ENCODE assay signal across 8 cellular contexts in genomic region chr10:86585037-86585725, GRCh38.
DNase-seq lines count a peak whose midpoint lies in the region; ATAC-seq, FAIRE-seq and TF ChIP-seq lines count a peak whose summit lies in the region.

No MANE protein-coding gene starts in this region.

- H2BK5ac ChIP-seq in H9 (ENCODE audit: insufficient read length, low read length): no peak overlapping the region

- H2BK120ac ChIP-seq in H9 (ENCODE audit: low read depth, low read length, poor library complexity, severe bottlenecking): no peak overlapping the region

- peak; percentile 90 for TF ChIP-seq RAD21 in SK-N-SH (IDR thresholded peaks at IDR 0.05; ENCODE audit: low read length)

- H2BK12ac ChIP-seq in H9 (ENCODE audit: insufficient read length, low read depth, low read length): no peak overlapping the region

- TF ChIP-seq CTCF in GM12864 (IDR thresholded peaks at IDR 0.05; ENCODE audit: low read depth, low read length, missing control alignments): peak; percentile 94
- TF ChIP-seq CTCF in H9 (conservative IDR thresholded peaks at IDR 0.05): peak; percentile 99
- TF ChIP-seq CTCF in SK-N-SH (IDR thresholded peaks at IDR 0.05): peak; percentile 98
- TF ChIP-seq CTCF in psoas muscle (IDR thresholded peaks at IDR 0.05): peak; percentile 96

- H4K8ac ChIP-seq in H9 (replicated peaks; ENCODE audit: insufficient read length, low read depth, low read length): no peak overlapping the region

- H3K79me1 ChIP-seq in H9 (ENCODE audit: insufficient read depth, low read depth, low read length, poor library complexity, severe bottlenecking): no peaks in the 10 kb centered on the region

- WGBS in H9 (ENCODE audit: extremely low coverage, insufficient read length, low lambda C conversion rate): no CpG with 5 or more reads among the region's 10 CpGs
- 38% methylated on average over 9 of the region's 10 CpGs for WGBS in SK-N-SH (ENCODE audit: low lambda C conversion rate)
- 23 to 24% (median 23%) methylated on average over 10 of the region's 10 CpGs for WGBS in psoas muscle, 3 donors

- H3K4me1 Mint-ChIP-seq in H9: peaks cover 2 to 5% of the 10 kb centered on the region in 2 experiments; a peak in 2 of 4 replicates

- DNase-seq in GM12864 (ENCODE audit: low read depth): peak; percentile 18
- DNase-seq in H9: peak; percentile 85
- peak; percentile 64 for DNase-seq in MG63
- peak; percentile 86 for DNase-seq in SK-N-SH
- peak; percentile 76 to 83 for DNase-seq in activated naive CD4-positive, alpha-beta T cell treated with anti-CD3 and anti-CD28 coated beads, Interleukin-2, amount 50 U/mL, for 72 hours (ENCODE audit: low spot score in 2 of 2)
- peak; percentile 74 for DNase-seq in Right ventricle myocardium superior
- peak; percentile 60 to 81 for DNase-seq in psoas muscle
- DNase-seq in urothelium cell line (ENCODE audit: low spot score): peak; percentile 85

- H2BK20ac ChIP-seq in H9 (ENCODE audit: low read depth, low read length, poor library complexity, severe bottlenecking): no peak overlapping the region

- no peak overlapping the region for H3K27ac Mint-ChIP-seq in H9
- no peak overlapping the region for H3K27ac Mint-ChIP-seq in activated naive CD4-positive, alpha-beta T cell treated with anti-CD3 and anti-CD28 coated beads, Interleukin-2, amount 50 U/mL, for 72 hours

- peak; percentile 97 to 98 for ATAC-seq in activated naive CD4-positive, alpha-beta T cell treated with anti-CD3 and anti-CD28 coated beads, Interleukin-2, amount 50 U/mL, for 72 hours
- ATAC-seq in Right ventricle myocardium superior (ENCODE audit: poor library complexity): peak; percentile 96
- ATAC-seq in psoas muscle: peak; percentile 93 to 99 (median 96)

- H3K4me3 Mint-ChIP-seq in H9: no peak overlapping the region

- no peak overlapping the region for H3K56ac ChIP-seq in H9 (ENCODE audit: insufficient read length, low read depth, low read length)

- no peak for TF ChIP-seq EP300 in SK-N-SH (IDR thresholded peaks at IDR 0.05; ENCODE audit: borderline replicate concordance in 1 of 2, low read depth in 1 of 2, low read length in 1 of 2)

- no peak overlapping the region for H3T11ph ChIP-seq in H9 (ENCODE audit: low read length)

- no peak for FAIRE-seq in urothelium cell line (lab: Jason Lieb, UNC)

- H3K27me3 Mint-ChIP-seq in H9 (ENCODE audit: low read depth): peaks cover 4% of the 10 kb centered on the region

- CTCF ChIA-PET in SK-N-SH (lab: Yijun Ruan, JAX): interaction anchor here (0.5 to 4.3 kb wide), 38 partner anchors 8 to 405 kb away, joined by 3 to 92 read pairs (median 4); partner anchors contain the start of gene WAPL

- H3K4me1 ChIP-seq in H9 (ENCODE audit: insufficient read depth, low read length) (no peaks in the 10 kb centered on the region), SK-N-SH (ENCODE audit: control insufficient read depth in 1 of 2, insufficient read depth in 2 of 2, low read depth in 1 of 2, low read length in 1 of 2) (no peaks in the 10 kb centered on the region; a peak in 1 of 4 replicates), psoas muscle (peaks cover 7% of the 10 kb centered on the region)

- H3K9me2 ChIP-seq in SK-N-SH: no peaks in the 10 kb centered on the region

- H3K4me2 ChIP-seq in H9 (ENCODE audit: insufficient read depth, insufficient read length, low read length) (no peak overlapping the region), SK-N-SH (no peak overlapping the region)

- no peak overlapping the region for H3K4ac ChIP-seq in H9 (ENCODE audit: low read depth, low read length)

- no peak overlapping the region for H2BK15ac ChIP-seq in H9 (ENCODE audit: low read depth, low read length)

- intact Hi-C loops in Right ventricle myocardium superior (cut with DNase I): loop anchor here (5.0 to 10.0 kb wide), 2 partner anchors 60 to 183 kb away; partner anchors contain the start of gene WAPL
- intact Hi-C loops in psoas muscle (cut with DNase I): loop anchor here (1.0 to 5.0 kb wide), 3 partner anchors 48 to 186 kb away; no protein-coding TSS in a partner anchor

- 0 out of 7 replicates have a peak, but pooled peaks cover 0 to 4% (median 0%) of the 10 kb centered on the region in 3 experiments for H3K36me3 Mint-ChIP-seq in H9 (ENCODE audit: insufficient read depth in 1 of 3, low read depth in 3 of 3)
- no peaks in the 10 kb centered on the region for H3K36me3 Mint-ChIP-seq in activated naive CD4-positive, alpha-beta T cell treated with anti-CD3 and anti-CD28 coated beads, Interleukin-2, amount 50 U/mL, for 72 hours

- H3K27ac ChIP-seq in H9 (ENCODE audit: insufficient read length, low read depth, low read length): no peak overlapping the region
- no peak overlapping the region for H3K27ac ChIP-seq in SK-N-SH (ENCODE audit: low read depth in 2 of 2, low read length in 1 of 2)
- H3K27ac ChIP-seq in psoas muscle: no peak overlapping the region

- H3K23me2 ChIP-seq in H9 (ENCODE audit: insufficient read length, low read depth, low read length, poor library complexity, severe bottlenecking): no peaks in the 10 kb centered on the region

- H3K79me2 ChIP-seq in H9 (ENCODE audit: insufficient read depth, low read length) (no peaks in the 10 kb centered on the region), SK-N-SH (ENCODE audit: insufficient read depth) (no peaks in the 10 kb centered on the region)

- H3K27me3 ChIP-seq in H9 (ENCODE audit: insufficient read depth, low read length) (no peaks in the 10 kb centered on the region), MG63 (no peaks in the 10 kb centered on the region), SK-N-SH (ENCODE audit: insufficient read depth) (no peaks in the 10 kb centered on the region), psoas muscle (ENCODE audit: insufficient read depth in 3 of 3, low read length in 2 of 3) (no peaks in the 10 kb centered on the region)

- no peak overlapping the region for H3K18ac ChIP-seq in H9 (ENCODE audit: insufficient read length, low read depth, low read length)

- H2AFZ ChIP-seq in H9 (ENCODE audit: low read length) (no peak overlapping the region), SK-N-SH (ENCODE audit: low read depth) (peak overlapping the region; percentile 17; the same call in 1 of the 2 replicates)

- H3K9me3 Mint-ChIP-seq in H9: peaks cover 0 to 7% of the 10 kb centered on the region in 2 experiments; a peak in 2 of 5 replicates
- H3K9me3 Mint-ChIP-seq in activated naive CD4-positive, alpha-beta T cell treated with anti-CD3 and anti-CD28 coated beads, Interleukin-2, amount 50 U/mL, for 72 hours: no peaks in the 10 kb centered on the region

- POLR2A ChIA-PET in SK-N-SH (lab: Yijun Ruan, JAX): interaction anchor here (1.0 kb wide), 1 partner anchor 185 kb away, joined by 4 read pairs; no protein-coding TSS in a partner anchor

- no peak overlapping the region for H3K23ac ChIP-seq in H9 (ENCODE audit: insufficient read length, low read depth, low read length)

- H3K9me3 ChIP-seq in H9 (ENCODE audit: control insufficient read depth, low read depth, low read length): no peaks in the 10 kb centered on the region
- H3K9me3 ChIP-seq in MG63: no peaks in the 10 kb centered on the region
- no peaks in the 10 kb centered on the region for H3K9me3 ChIP-seq in SK-N-SH
- no peaks in the 10 kb centered on the region for H3K9me3 ChIP-seq in psoas muscle

- no peaks in the 10 kb centered on the region for H3K36me3 ChIP-seq in MG63
- no peaks in the 10 kb centered on the region for H3K36me3 ChIP-seq in SK-N-SH (replicated peaks in 1 of 2; ENCODE audit: control insufficient read depth in 1 of 2, insufficient read depth in 2 of 2, low read length in 1 of 2)
- no peaks in the 10 kb centered on the region for H3K36me3 ChIP-seq in psoas muscle (ENCODE audit: insufficient read depth in 1 of 2, low read depth in 1 of 2)

- H3K9ac ChIP-seq in H9 (ENCODE audit: extremely low read depth, insufficient read length, low read length) (no peak overlapping the region), SK-N-SH (no peak overlapping the region)

- H3K4me3 ChIP-seq in GM12864 (ENCODE audit: low read depth, low read length): no peak overlapping the region
- H3K4me3 ChIP-seq in MG63: no peak overlapping the region
- peak overlapping the region in 1 of 2 experiments; percentile 48; a peak in 1 of 4 replicates for H3K4me3 ChIP-seq in SK-N-SH (ENCODE audit: low read depth in 2 of 2, low read length in 1 of 2)
- H3K4me3 ChIP-seq in psoas muscle: peak overlapping the region; percentile 19

- H3F3A ChIP-seq in SK-N-SH (replicated peaks; ENCODE audit: insufficient read depth): no peaks in the 10 kb centered on the region

- H4K5ac ChIP-seq in H9 (ENCODE audit: insufficient read length, low read depth, low read length): no peak overlapping the region

- H3K14ac ChIP-seq in H9 (ENCODE audit: insufficient read depth, low read length): no peak overlapping the region

- H4K91ac ChIP-seq in H9 (ENCODE audit: insufficient read length, low read depth, low read length): no peak overlapping the region

- H4K20me1 ChIP-seq in H9 (ENCODE audit: control insufficient read depth, insufficient read depth, insufficient read length) (no peaks in the 10 kb centered on the region), SK-N-SH (ENCODE audit: insufficient read depth) (no peaks in the 10 kb centered on the region)

- no peak overlapping the region for H2AK5ac ChIP-seq in H9 (ENCODE audit: insufficient read length, low read length)

TF ChIP-seq in SK-N-SH, 30 proteins besides CTCF, POLR2A, EP300 and RAD21:
- no peak for TF ChIP-seq MEF2A (IDR thresholded peaks at IDR 0.05; ENCODE audit: borderline replicate concordance, low read depth)
- no peak for TF ChIP-seq TEAD4 (IDR thresholded peaks at IDR 0.05; ENCODE audit: borderline replicate concordance, insufficient read depth)
- peak; percentile 86 for TF ChIP-seq SMC3 (IDR thresholded peaks at IDR 0.05; ENCODE audit: low read depth, low read length)
- no peak for TF ChIP-seq USF1 (IDR thresholded peaks at IDR 0.05; ENCODE audit: borderline replicate concordance, low read depth)
- no peak for TF ChIP-seq POLR2AphosphoS5 (IDR thresholded peaks at IDR 0.05; ENCODE audit: low read depth, low read length)
TF ChIP-seq in SK-N-SH: peak in this region for 1.

Comparison
In these comparisons a context has a peak if more than half of its experiments do, and no peak if none do; other contexts are left out.
1. DNase-seq: peak in every context shown above with its lines; median percentile 86 in SK-N-SH; 85 in H9; 85 in urothelium cell line; 80 in activated naive CD4-positive, alpha-beta T cell treated with anti-CD3 and anti-CD28 coated beads, Interleukin-2, amount 50 U/mL, for 72 hours; 74 in Right ventricle myocardium superior; 70 in psoas muscle; 64 in MG63; 18 in GM12864.